8 cellular contexts compared by ENCODE assay signal in the genomic region with DNA sequence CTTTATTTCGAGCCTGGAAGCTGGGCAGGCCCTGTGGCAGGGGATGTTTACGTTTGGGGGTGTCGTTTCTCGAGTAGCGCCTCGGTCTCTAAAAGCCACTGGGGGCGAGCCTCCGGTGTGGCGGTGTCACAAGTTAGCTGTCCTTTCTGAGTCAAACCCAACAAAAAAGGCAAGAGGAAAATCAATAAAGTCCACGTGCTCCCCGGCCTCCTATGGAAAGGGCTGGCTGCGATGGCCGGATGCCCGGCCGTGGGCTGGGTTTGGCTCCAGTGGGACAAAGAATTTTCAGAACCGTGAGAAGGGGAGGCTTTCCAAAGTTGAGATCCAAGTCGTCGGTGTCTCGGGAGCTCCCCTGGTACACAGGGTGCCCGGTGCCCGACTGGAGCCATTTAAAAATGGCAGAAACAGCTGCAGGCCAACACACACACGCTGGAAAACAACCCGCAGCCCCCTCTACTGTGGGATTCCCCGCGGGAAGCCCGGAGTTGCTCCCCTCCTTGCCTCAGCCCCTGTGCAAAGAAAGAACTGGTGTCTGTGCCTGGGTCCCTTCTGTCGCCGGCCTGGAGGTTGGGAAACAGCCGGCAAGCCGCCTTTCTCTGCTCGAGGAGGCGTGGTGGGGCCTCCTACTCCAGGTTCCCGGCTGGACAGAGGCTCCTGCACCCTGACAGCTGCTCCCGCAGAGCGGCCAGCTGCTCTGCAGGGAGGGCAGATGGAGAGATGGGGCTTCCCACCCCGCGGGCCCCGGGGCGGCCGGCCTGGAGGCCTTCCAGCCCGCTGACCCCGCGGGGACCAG. TPM values are rescaled to one million over a fixed set of nuclear protein-coding genes. Genes with fewer than 3 reads are reported as not detected.
DNase-seq lines count a peak whose midpoint lies in the region; ATAC-seq and FAIRE-seq lines count a peak whose summit lies in the region.

No MANE protein-coding gene starts in this region.

- peaks cover 10% of the 10 kb centered on the region for H3K4me1 Mint-ChIP-seq in activated T-cell treated with anti-CD3 and anti-CD28 coated beads, Interleukin-2, amount 50 U/mL, for 4 hours (ENCODE audit: low read depth)
- H3K4me1 Mint-ChIP-seq in activated naive CD4-positive, alpha-beta T cell treated with anti-CD3 and anti-CD28 coated beads, Interleukin-2, amount 50 U/mL, for 24 hours: peaks cover 9% of the 10 kb centered on the region
- H3K4me1 Mint-ChIP-seq in naive thymus-derived CD8-positive, alpha-beta T cell: peaks cover 10 to 42% (median 27%) of the 10 kb centered on the region in 4 donors

- no peak for DNase-seq in activated T-cell treated with anti-CD3 and anti-CD28 coated beads, Interleukin-2, amount 50 U/mL, for 4 hours
- DNase-seq in activated T-cell treated with anti-CD3 and anti-CD28 coated beads for 4 hours (no peak), NCI-H1694 (lab: John Stamatoyannopoulos, UW) (peak; percentile 47), frontal cortex (ENCODE audit: low spot score in 2 of 2) (peak; percentile 84), NCI-H1436 (lab: John Stamatoyannopoulos, UW) (no peak)
- DNase-seq in naive thymus-derived CD8-positive, alpha-beta T cell: peak in 3 of 10 donors; percentile 11 to 33 (median 17)

- peak overlapping the region; percentile 41 for H3K27ac Mint-ChIP-seq in activated naive CD4-positive, alpha-beta T cell treated with anti-CD3 and anti-CD28 coated beads, Interleukin-2, amount 50 U/mL, for 24 hours
- H3K27ac Mint-ChIP-seq in naive thymus-derived CD8-positive, alpha-beta T cell: peak overlapping the region in 9 of 10 donors; percentile 67 to 91 (median 76)

- no peak for FAIRE-seq in frontal cortex (lab: Jason Lieb, UNC)

- no peak for ATAC-seq in activated T-cell treated with anti-CD3 and anti-CD28 coated beads, Interleukin-2, amount 50 U/mL, for 4 hours
- peak in 1 of 2 donors; percentile 10 for ATAC-seq in naive thymus-derived CD8-positive, alpha-beta T cell
- no peak for ATAC-seq in HG02798 (IDR thresholded peaks at IDR 0.05; ENCODE audit: poor library complexity, unreplicated experiment)

- H3K9me3 Mint-ChIP-seq in activated T-cell treated with anti-CD3 and anti-CD28 coated beads, Interleukin-2, amount 50 U/mL, for 4 hours: peaks cover 2% of the 10 kb centered on the region
- no peaks in the 10 kb centered on the region for H3K9me3 Mint-ChIP-seq in activated naive CD4-positive, alpha-beta T cell treated with anti-CD3 and anti-CD28 coated beads, Interleukin-2, amount 50 U/mL, for 24 hours
- peaks cover 0 to 4% (median 0%) of the 10 kb centered on the region in 9 donors for H3K9me3 Mint-ChIP-seq in naive thymus-derived CD8-positive, alpha-beta T cell

- H3K36me3 Mint-ChIP-seq in activated T-cell treated with anti-CD3 and anti-CD28 coated beads, Interleukin-2, amount 50 U/mL, for 4 hours (ENCODE audit: insufficient read depth): no peaks in the 10 kb centered on the region
- peaks cover 1% of the 10 kb centered on the region for H3K36me3 Mint-ChIP-seq in activated naive CD4-positive, alpha-beta T cell treated with anti-CD3 and anti-CD28 coated beads, Interleukin-2, amount 50 U/mL, for 24 hours
- peaks cover 0 to 2% (median 0%) of the 10 kb centered on the region in 3 donors for H3K36me3 Mint-ChIP-seq in naive thymus-derived CD8-positive, alpha-beta T cell

- peak overlapping the region; percentile 80 for H3K4me3 Mint-ChIP-seq in activated T-cell treated with anti-CD3 and anti-CD28 coated beads, Interleukin-2, amount 50 U/mL, for 4 hours
- peak overlapping the region; percentile 82 for H3K4me3 Mint-ChIP-seq in activated naive CD4-positive, alpha-beta T cell treated with anti-CD3 and anti-CD28 coated beads, Interleukin-2, amount 50 U/mL, for 24 hours
- H3K4me3 Mint-ChIP-seq in naive thymus-derived CD8-positive, alpha-beta T cell: peak overlapping the region; percentile 80 to 93 (median 84)

- POLR2A ChIA-PET in naive thymus-derived CD8-positive, alpha-beta T cell (lab: Charles Lee): interaction anchor here (0.6 to 1.5 kb wide), 9 partner anchors 16 to 630 kb away, joined by 3 to 7 read pairs (median 3); a partner anchor contains a TSS

- peaks cover 26% of the 10 kb centered on the region for H3K27me3 Mint-ChIP-seq in activated T-cell treated with anti-CD3 and anti-CD28 coated beads, Interleukin-2, amount 50 U/mL, for 4 hours (ENCODE audit: low read depth)
- H3K27me3 Mint-ChIP-seq in activated naive CD4-positive, alpha-beta T cell treated with anti-CD3 and anti-CD28 coated beads, Interleukin-2, amount 50 U/mL, for 24 hours: peaks cover 7% of the 10 kb centered on the region
- peaks cover 0 to 10% (median 0%) of the 10 kb centered on the region in 5 donors for H3K27me3 Mint-ChIP-seq in naive thymus-derived CD8-positive, alpha-beta T cell

RNA-seq across cellular contexts. Expression of a gene that starts 1.9 kb away (rescaled TPM):
- total RNA-seq in activated T-cell treated with anti-CD3 and anti-CD28 coated beads, Interleukin-2, amount 50 U/mL, for 4 hours: 10 to 100 TPM in 1 of 3 donors, 1 to 10 TPM in 2; 8.9 to 10.6 (median 9.0) TPM
- 88.0 TPM for total RNA-seq in frontal cortex
- total RNA-seq in naive thymus-derived CD8-positive, alpha-beta T cell: 10 to 100 TPM; 10.5 to 12.0 TPM
- 1 to 10 TPM; 3.0 to 7.3 (median 7.1) TPM for polyA plus RNA-seq in naive thymus-derived CD8-positive, alpha-beta T cell

RNA-seq across cellular contexts. Expression of a gene that starts 55.0 kb away (rescaled TPM):
- 10 to 100 TPM; 35.9 to 42.3 (median 37.9) TPM for total RNA-seq in activated T-cell treated with anti-CD3 and anti-CD28 coated beads, Interleukin-2, amount 50 U/mL, for 4 hours
- 6.9 TPM for total RNA-seq in frontal cortex
- total RNA-seq in naive thymus-derived CD8-positive, alpha-beta T cell: 100 to 1,000 TPM; 162 to 165 TPM
- polyA plus RNA-seq in naive thymus-derived CD8-positive, alpha-beta T cell: 10 to 100 TPM; 17.3 to 43.3 (median 20.0) TPM

Comparison
In these comparisons a context has a peak if more than half of its experiments do, and no peak if none do; other contexts are left out.
1. DNase-seq: peak in NCI-H1694 (single experiment) and frontal cortex (2 of 2); none in activated T-cell treated with anti-CD3 and anti-CD28 coated beads, Interleukin-2, amount 50 U/mL, for 4 hours (single experiment), activated T-cell treated with anti-CD3 and anti-CD28 coated beads for 4 hours (single experiment) and NCI-H1436 (single experiment).
2. Peak in every context shown above with its lines, with median percentiles within 50 percentile points of each other: H3K4me3 Mint-ChIP-seq.